In genomic region chr10:28806951-28807759, GRCh38 we compare ENCODE assay signal across 13 cellular contexts.
DNase-seq lines count a peak whose midpoint lies in the region; ATAC-seq, FAIRE-seq and TF ChIP-seq lines count a peak whose summit lies in the region.
"Had no signal": no experiment of that assay in that cellular context is flagged by ENCODE, and none has a peak within 500 bp of the region (broad histone marks: within the 10 kb centered on the region; RNA-seq: fewer than 3 reads in every experiment).

No MANE protein-coding gene starts in this region.

- DNase-seq in GM19239 (ENCODE audit: insufficient read length, low spot score) (no peak), body of pancreas (no peak), left kidney (ENCODE audit: low read depth, low spot score) (peak; percentile 56), sigmoid colon (no peak), urothelium cell line (ENCODE audit: low spot score) (no peak), C1 segment of cervical spinal cord (lab: John Stamatoyannopoulos, UW) (no peak), H9 (no peak)
- DNase-seq: activated naive CD8-positive, alpha-beta T cell treated with anti-CD3 and anti-CD28 coated beads, Interleukin-2, amount 10 ng/mL, durations not matched to agents 7 days and 5 days; HCEC 1CT; NCI-H1436 treated with DMSO at 0.1 percent for 48 hours; NCI-H526 treated with DMSO at 0.1 percent for 48 hours had no signal

- H3K4me1 Mint-ChIP-seq in H9 = peaks cover 59 to 66% of the 10 kb centered on the region in 2 experiments

- no peak overlapping the region for H3K4me3 ChIP-seq in body of pancreas
- no peak overlapping the region for H3K4me3 ChIP-seq in sigmoid colon

- no peak overlapping the region for H2BK20ac ChIP-seq in H9 (ENCODE audit: low read depth, low read length, poor library complexity, severe bottlenecking)

- peaks cover 4% of the 10 kb centered on the region; the same call in 1 of the 2 replicates for H3K27me3 Mint-ChIP-seq in H9 (ENCODE audit: low read depth)
- H3K27me3 Mint-ChIP-seq: dendritic cell treated with granulocyte-macrophage colony-stimulating factor and Interleukin-4, amounts not matched to agents 40 ng/mL and 50 ng/mL, for 4 days had no signal

- no peak overlapping the region for H4K8ac ChIP-seq in H9 (replicated peaks; ENCODE audit: insufficient read length, low read depth, low read length)

- no peak overlapping the region for H2BK12ac ChIP-seq in H9 (ENCODE audit: insufficient read length, low read depth, low read length)

- H4K91ac ChIP-seq in H9 (ENCODE audit: insufficient read length, low read depth, low read length) = no peak overlapping the region

- no peak overlapping the region for H2AFZ ChIP-seq in H9 (ENCODE audit: low read length)

- no peaks in the 10 kb centered on the region for H3K79me2 ChIP-seq in H9 (ENCODE audit: insufficient read depth, low read length)

- H4K20me1 ChIP-seq in H9 (ENCODE audit: control insufficient read depth, insufficient read depth, insufficient read length) = no peaks in the 10 kb centered on the region

- H3K9ac ChIP-seq in H9 (ENCODE audit: extremely low read depth, insufficient read length, low read length) = no peak overlapping the region

- H3K4me1 ChIP-seq in body of pancreas = no peaks in the 10 kb centered on the region
- H3K4me1 ChIP-seq in sigmoid colon = peaks cover 0 to 19% (median 12%) of the 10 kb centered on the region in 4 donors
- peaks cover 16% of the 10 kb centered on the region for H3K4me1 ChIP-seq in H9 (ENCODE audit: insufficient read depth, low read length)

- no peak overlapping the region for H3T11ph ChIP-seq in H9 (ENCODE audit: low read length)

- no peak overlapping the region for H2BK15ac ChIP-seq in H9 (ENCODE audit: low read depth, low read length)

- H3K9me3 ChIP-seq in body of pancreas (no peaks in the 10 kb centered on the region), sigmoid colon (no peaks in the 10 kb centered on the region), H9 (ENCODE audit: control insufficient read depth, low read depth, low read length) (no peaks in the 10 kb centered on the region)

- TF ChIP-seq CTCF in body of pancreas (IDR thresholded peaks at IDR 0.05) (no peak), sigmoid colon (IDR thresholded peaks at IDR 0.05) (no peak), H9 (conservative IDR thresholded peaks at IDR 0.05) (no peak)

- H2AK5ac ChIP-seq in H9 (ENCODE audit: insufficient read length, low read length) = no peak overlapping the region

- H3K36me3 ChIP-seq in body of pancreas (replicated peaks in 1 of 2; ENCODE audit: insufficient read depth in 1 of 2, low read depth in 2 of 2) (no peaks in the 10 kb centered on the region), sigmoid colon (no peaks in the 10 kb centered on the region)

- no peak overlapping the region for H4K5ac ChIP-seq in H9 (ENCODE audit: insufficient read length, low read depth, low read length)

- no peaks in the 10 kb centered on the region for H3K36me3 Mint-ChIP-seq in H9 (ENCODE audit: insufficient read depth in 1 of 3, low read depth in 3 of 3)
- H3K36me3 Mint-ChIP-seq: activated naive CD8-positive, alpha-beta T cell treated with anti-CD3 and anti-CD28 coated beads, Interleukin-2, amount 10 ng/mL, durations not matched to agents 7 days and 5 days had no signal

- no peak overlapping the region for H3K4ac ChIP-seq in H9 (ENCODE audit: low read depth, low read length)

- no peak for TF ChIP-seq EP300 in sigmoid colon (IDR thresholded peaks at IDR 0.05)

- H3K23ac ChIP-seq in H9 (ENCODE audit: insufficient read length, low read depth, low read length) = no peak overlapping the region

- peak; percentile 79 for FAIRE-seq in GM19239 (lab: Jason Lieb, UNC)
- no peak for FAIRE-seq in urothelium cell line (lab: Jason Lieb, UNC)

- no peaks in the 10 kb centered on the region for H3K27me3 ChIP-seq in body of pancreas
- H3K27me3 ChIP-seq in sigmoid colon = no peaks in the 10 kb centered on the region
- H3K27me3 ChIP-seq in H9 (ENCODE audit: insufficient read depth, low read length) = no peaks in the 10 kb centered on the region

- H3K27ac ChIP-seq in body of pancreas (peak overlapping the region in 2 of 4 donors; percentile 10 to 28), sigmoid colon (peak overlapping the region; percentile 27 to 67 (median 44)), H9 (ENCODE audit: insufficient read length, low read depth, low read length) (no peak overlapping the region)

- no peaks in the 10 kb centered on the region for H3K23me2 ChIP-seq in H9 (ENCODE audit: insufficient read length, low read depth, low read length, poor library complexity, severe bottlenecking)

- peak; percentile 33 for ATAC-seq in body of pancreas
- ATAC-seq in HG02973 (IDR thresholded peaks at IDR 0.05; ENCODE audit: unreplicated experiment) = no peak

- TF ChIP-seq POLR2A in body of pancreas (IDR thresholded peaks at IDR 0.05) (no peak), sigmoid colon (IDR thresholded peaks at IDR 0.05) (no peak)

- no peaks in the 10 kb centered on the region for H3K79me1 ChIP-seq in H9 (ENCODE audit: insufficient read depth, low read depth, low read length, poor library complexity, severe bottlenecking)

- intact Hi-C loops in body of pancreas (cut with DNase I) (no loop called here), sigmoid colon (cut with DNase I) (no loop called here)

- H3K14ac ChIP-seq in H9 (ENCODE audit: insufficient read depth, low read length) = no peak overlapping the region

- H3K56ac ChIP-seq in H9 (ENCODE audit: insufficient read length, low read depth, low read length) = no peak overlapping the region

- no peaks in the 10 kb centered on the region; a peak in 1 of 5 replicates for H3K9me3 Mint-ChIP-seq in H9
- H3K9me3 Mint-ChIP-seq: activated naive CD8-positive, alpha-beta T cell treated with anti-CD3 and anti-CD28 coated beads, Interleukin-2, amount 10 ng/mL, durations not matched to agents 7 days and 5 days; dendritic cell treated with granulocyte-macrophage colony-stimulating factor and Interleukin-4, amounts not matched to agents 40 ng/mL and 50 ng/mL, for 4 days had no signal

- no peak overlapping the region for H3K4me3 Mint-ChIP-seq in H9
- H3K4me3 Mint-ChIP-seq: activated naive CD8-positive, alpha-beta T cell treated with anti-CD3 and anti-CD28 coated beads, Interleukin-2, amount 10 ng/mL, durations not matched to agents 7 days and 5 days had no signal

- no peak overlapping the region for H3K18ac ChIP-seq in H9 (ENCODE audit: insufficient read length, low read depth, low read length)

- no peak overlapping the region for H2BK5ac ChIP-seq in H9 (ENCODE audit: insufficient read length, low read length)

- H3K27ac Mint-ChIP-seq in H9 = no peak overlapping the region; a peak in 1 of 7 replicates
- H3K27ac Mint-ChIP-seq: activated naive CD8-positive, alpha-beta T cell treated with anti-CD3 and anti-CD28 coated beads, Interleukin-2, amount 10 ng/mL, durations not matched to agents 7 days and 5 days; dendritic cell treated with granulocyte-macrophage colony-stimulating factor and Interleukin-4, amounts not matched to agents 40 ng/mL and 50 ng/mL, for 4 days had no signal

- no peak overlapping the region for H2BK120ac ChIP-seq in H9 (ENCODE audit: low read depth, low read length, poor library complexity, severe bottlenecking)

- H3K4me2 ChIP-seq in H9 (ENCODE audit: insufficient read depth, insufficient read length, low read length) = no peak overlapping the region

- WGBS in body of pancreas, 2 donors = 52 to 60% methylated on average over 8 of the region's 8 CpGs
- WGBS in sigmoid colon, 2 donors = 52 to 72% methylated on average over 8 of the region's 8 CpGs
- no CpG with 5 or more reads among the region's 8 CpGs for WGBS in H9 (ENCODE audit: extremely low coverage, insufficient read length, low lambda C conversion rate)
